In genomic region chr19:45404557-45405434, GRCh38 we compare ENCODE assay signal across 8 cellular contexts. TPM values are rescaled to one million over a fixed set of nuclear protein-coding genes. Genes with fewer than 3 reads are reported as not detected.
DNase-seq lines count a peak whose midpoint lies in the region; ATAC-seq and TF ChIP-seq lines count a peak whose summit lies in the region.

PPP1R13L (minus strand) TSS chr19:45405069; CDS start chr19:45398318, 6,751 bp downstream.

- no peak for TF ChIP-seq CTCF in activated CD8-positive, alpha-beta T cell treated with anti-CD3 and anti-CD28 coated beads for 36 hours (IDR thresholded peaks at IDR 0.05)
- TF ChIP-seq CTCF in thyroid gland (IDR thresholded peaks at IDR 0.05), result no peak

- H3K36me3 Mint-ChIP-seq in CD8-positive, alpha-beta memory T cell, result peaks cover 0 to 11% (median 0%) of the 10 kb centered on the region in 3 donors
- H3K36me3 Mint-ChIP-seq in activated CD8-positive, alpha-beta T cell treated with anti-CD3 and anti-CD28 coated beads for 36 hours (ENCODE audit: low read depth), result peaks cover 2% of the 10 kb centered on the region

- H3K9me3 Mint-ChIP-seq in CD8-positive, alpha-beta memory T cell, result no peaks in the 10 kb centered on the region
- no peaks in the 10 kb centered on the region for H3K9me3 Mint-ChIP-seq in activated CD8-positive, alpha-beta T cell treated with anti-CD3 and anti-CD28 coated beads for 36 hours

- POLR2A ChIA-PET in CD8-positive, alpha-beta memory T cell (lab: Charles Lee), result interaction anchor here (0.6 kb wide), 1 partner anchor 226 kb away, joined by 6 read pairs; no protein-coding TSS in a partner anchor
- POLR2A ChIA-PET in HEK293T (lab: Yijun Ruan, JAX), result interaction anchor here (0.7 to 2.1 kb wide), 5 partner anchors 8 to 65 kb away, joined by 3 to 9 read pairs (median 3); partner anchors contain the start of gene ERCC1
- POLR2A ChIA-PET in activated CD8-positive, alpha-beta T cell treated with anti-CD3 and anti-CD28 coated beads for 36 hours (lab: Charles Lee), result interaction anchor here (0.6 to 1.5 kb wide), 2 partner anchors 10 to 30 kb away, joined by 5 to 6 read pairs; no protein-coding TSS in a partner anchor

- peak within 1 kb of the TSS; percentile 85 to 97 (median 96) for H3K4me3 Mint-ChIP-seq in CD8-positive, alpha-beta memory T cell
- peak within 1 kb of the TSS; percentile 93 for H3K4me3 Mint-ChIP-seq in activated CD8-positive, alpha-beta T cell treated with anti-CD3 and anti-CD28 coated beads for 36 hours

- intact Hi-C loops in activated CD8-positive, alpha-beta T cell treated with anti-CD3 and anti-CD28 coated beads for 36 hours (cut with micrococcal nuclease), result no loop called here
- intact Hi-C loops in thyroid gland (cut with DNase I), result loop anchor here (10.0 kb wide), 1 partner anchor 150 kb away; the partner anchor contains the start of gene MARK4

- peaks cover 33 to 40% of the 10 kb centered on the region in 2 donors for H3K27me3 Mint-ChIP-seq in CD8-positive, alpha-beta memory T cell
- H3K27me3 Mint-ChIP-seq in activated CD8-positive, alpha-beta T cell treated with anti-CD3 and anti-CD28 coated beads for 36 hours, result peaks cover 31% of the 10 kb centered on the region

- H3K27ac ChIP-seq in CD8-positive, alpha-beta memory T cell (ENCODE audit: low read depth, low read length), result peak within 1 kb of the TSS; percentile 86
- H3K27ac ChIP-seq in muscle layer of duodenum (ENCODE audit: low read length) (peak within 1 kb of the TSS; percentile 96), thyroid gland (peak within 1 kb of the TSS; percentile 74 to 97 (median 96))

- ATAC-seq in activated CD8-positive, alpha-beta T cell treated with anti-CD3 and anti-CD28 coated beads for 36 hours, result peak; percentile 12
- peak; percentile 73 for ATAC-seq in esophagus mucosa

- peaks cover 26% of the 10 kb centered on the region for H3K4me1 ChIP-seq in CD8-positive, alpha-beta memory T cell (ENCODE audit: insufficient read depth, low read length)
- H3K4me1 ChIP-seq in muscle layer of duodenum (ENCODE audit: control insufficient read depth in 1 of 2, insufficient read depth in 2 of 2, low read length in 2 of 2) (peaks cover 4 to 34% of the 10 kb centered on the region in 2 donors), thyroid gland (peaks cover 21 to 31% of the 10 kb centered on the region in 2 donors)

- 3 to 6% methylated on average over 21 to 22 of the region's 46 CpGs for WGBS in thyroid gland, 2 donors

- H3K4me3 ChIP-seq in CD8-positive, alpha-beta memory T cell (ENCODE audit: low read length), result peak within 1 kb of the TSS; percentile 64
- H3K4me3 ChIP-seq in muscle layer of duodenum (ENCODE audit: low read depth in 1 of 2, low read length in 2 of 2) (peak within 1 kb of the TSS; percentile 91 to 96), thyroid gland (replicated peaks in 1 of 3) (peak within 1 kb of the TSS; percentile 19 to 92 (median 84))

- CTCF ChIA-PET in CD8-positive, alpha-beta memory T cell (lab: Charles Lee), result interaction anchor here (0.8 to 3.1 kb wide), 3 partner anchors 65 to 81 kb away, joined by 3 to 8 read pairs (median 6); no protein-coding TSS in a partner anchor
- CTCF ChIA-PET in HEK293T (lab: Yijun Ruan, JAX), result interaction anchor here (1.0 to 1.6 kb wide), 5 partner anchors 20 to 81 kb away, joined by 3 to 8 read pairs (median 4); no protein-coding TSS in a partner anchor
- CTCF ChIA-PET in activated CD8-positive, alpha-beta T cell treated with anti-CD3 and anti-CD28 coated beads for 36 hours (lab: Charles Lee), result interaction anchor here (0.6 to 2.9 kb wide), 13 partner anchors 10 to 489 kb away, joined by 3 to 11 read pairs (median 5); no protein-coding TSS in a partner anchor

- TF ChIP-seq POLR2A in thyroid gland (IDR thresholded peaks at IDR 0.05), result peak; percentile 37 to 55

- DNase-seq in CD8-positive, alpha-beta memory T cell, result peak in 2 of 5 donors; percentile 20 to 57
- DNase-seq in HEK293T (ENCODE audit: extremely low spot score) (peak; percentile 87), NCI-H226 (peak; percentile 36), thyroid gland (peak; percentile 94 to 96), HCEC 1CT (no peak)
- DNase-seq in activated CD8-positive, alpha-beta T cell treated with anti-CD3 and anti-CD28 coated beads for 36 hours, result peak; percentile 73

- H3K4me1 Mint-ChIP-seq in CD8-positive, alpha-beta memory T cell, result peaks cover 25 to 45% (median 32%) of the 10 kb centered on the region in 3 donors
- peaks cover 33% of the 10 kb centered on the region for H3K4me1 Mint-ChIP-seq in activated CD8-positive, alpha-beta T cell treated with anti-CD3 and anti-CD28 coated beads for 36 hours (ENCODE audit: low read depth)

- H3K27me3 ChIP-seq in CD8-positive, alpha-beta memory T cell (ENCODE audit: insufficient read depth, low read length, poor library complexity, severe bottlenecking), result peaks cover 26% of the 10 kb centered on the region
- H3K27me3 ChIP-seq in muscle layer of duodenum (ENCODE audit: low read depth, low read length), result peaks cover 13% of the 10 kb centered on the region
- H3K27me3 ChIP-seq in thyroid gland, result no peaks in the 10 kb centered on the region

- H3K36me3 ChIP-seq in CD8-positive, alpha-beta memory T cell (ENCODE audit: insufficient read depth, low read length), result no peaks in the 10 kb centered on the region
- H3K36me3 ChIP-seq in muscle layer of duodenum (ENCODE audit: control insufficient read depth in 1 of 2, insufficient read depth in 2 of 2, low read length in 2 of 2) (peaks cover 0 to 17% of the 10 kb centered on the region in 2 donors), thyroid gland (no peaks in the 10 kb centered on the region)

- no peaks in the 10 kb centered on the region for H3K9me3 ChIP-seq in CD8-positive, alpha-beta memory T cell (ENCODE audit: low read length)
- H3K9me3 ChIP-seq in muscle layer of duodenum (ENCODE audit: control insufficient read depth in 1 of 2, low read length in 2 of 2), result no peaks in the 10 kb centered on the region
- no peaks in the 10 kb centered on the region for H3K9me3 ChIP-seq in thyroid gland

- H3K27ac Mint-ChIP-seq in CD8-positive, alpha-beta memory T cell, result peak within 1 kb of the TSS; percentile 82 to 98 (median 94)
- peak within 1 kb of the TSS; percentile 88 for H3K27ac Mint-ChIP-seq in activated CD8-positive, alpha-beta T cell treated with anti-CD3 and anti-CD28 coated beads for 36 hours

TF ChIP-seq in HEK293T, 16 proteins besides CTCF, POLR2A, EP300 and RAD21:
- TF ChIP-seq LEF1 (IDR thresholded peaks at IDR 0.05; ENCODE audit: borderline replicate concordance) (no peak; the same call in 1 of the 2 replicates), HDGF (IDR thresholded peaks at IDR 0.05; ENCODE audit: borderline replicate concordance) (no peak), ELF4 (IDR thresholded peaks at IDR 0.05) (no peak), TARDBP (IDR thresholded peaks at IDR 0.05) (no peak), NFRKB (IDR thresholded peaks at IDR 0.05) (no peak), ARNT (IDR thresholded peaks at IDR 0.05) (no peak), FOXM1 (IDR thresholded peaks at IDR 0.05; ENCODE audit: borderline replicate concordance) (no peak; the same call in 1 of the 2 replicates), BHLHE40 (IDR thresholded peaks at IDR 0.05; ENCODE audit: borderline replicate concordance) (no peak), FOXK2 (IDR thresholded peaks at IDR 0.05) (no peak), ZNF384 (IDR thresholded peaks at IDR 0.05) (no peak), L3MBTL2 (conservative IDR thresholded peaks at IDR 0.05) (no peak), FOXA1 (IDR thresholded peaks at IDR 0.05) (no peak), SUZ12 (IDR thresholded peaks at IDR 0.05) (no peak), SP1 (IDR thresholded peaks at IDR 0.05) (no peak), PKNOX1 (IDR thresholded peaks at IDR 0.05) (no peak)

RNA-seq across cellular contexts. Expression of gene PPP1R13L, which starts in this region (rescaled TPM):
- total RNA-seq in CD8-positive, alpha-beta memory T cell, result 1 to 10 TPM; 3.9 to 4.3 TPM
- 0.83 TPM for polyA plus RNA-seq in CD8-positive, alpha-beta memory T cell
- 1 to 10 TPM; 4.6 to 5.8 TPM for total RNA-seq in activated CD8-positive, alpha-beta T cell treated with anti-CD3 and anti-CD28 coated beads for 36 hours
- total RNA-seq in esophagus mucosa (186 TPM), thyroid gland (10 to 100 TPM; 11.9 to 64.2 (median 35.8) TPM)
